In the genomic region with DNA sequence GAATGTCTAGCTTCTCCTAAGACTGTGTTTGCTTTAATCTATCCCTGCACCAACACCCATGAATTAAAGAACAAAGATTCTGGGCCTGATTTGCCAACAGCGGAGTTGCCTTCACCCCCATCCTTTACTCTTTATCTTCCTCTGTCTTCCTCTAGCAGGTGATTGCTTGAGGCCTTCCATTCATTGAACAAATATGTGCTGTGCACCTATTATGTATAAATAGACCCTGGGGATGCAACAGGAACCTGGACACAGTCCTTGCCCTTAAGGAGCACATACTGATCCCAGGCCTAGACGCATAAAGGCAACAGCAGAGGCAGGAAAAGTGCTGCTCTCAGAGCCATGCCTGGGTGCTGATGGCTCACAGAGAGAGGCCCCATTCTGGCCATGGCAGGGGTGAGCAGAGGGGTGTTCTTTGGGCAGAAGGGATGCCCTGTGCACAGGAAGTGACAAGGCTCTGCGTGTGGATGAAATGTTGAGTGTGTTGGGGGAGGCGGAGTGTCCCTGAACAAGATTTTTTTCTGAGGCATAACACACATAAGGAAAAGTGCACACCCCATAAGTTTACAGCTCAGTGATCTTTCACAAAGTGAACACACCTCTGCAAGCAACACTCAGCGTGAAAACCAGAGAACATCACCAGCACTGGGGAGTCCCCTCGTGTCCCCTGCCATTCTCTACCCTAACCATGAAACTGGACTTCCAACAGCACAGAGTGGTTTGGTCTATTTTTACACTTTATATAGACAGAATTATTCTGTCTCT, we compare ENCODE assay signal across 1 cellular context.
TF ChIP-seq lines count a peak whose summit lies in the region.

No MANE protein-coding gene starts in this region.

TF ChIP-seq in GM23338, 12 proteins besides CTCF, POLR2A, EP300 and RAD21 (continued from another document):
- TF ChIP-seq EZH2 (IDR thresholded peaks at IDR 0.05; ENCODE audit: low read depth, unreplicated experiment) (no peak), JUNB (IDR thresholded peaks at IDR 0.05; ENCODE audit: unreplicated experiment) (no peak)
- TF ChIP-seq, protein P1, sequence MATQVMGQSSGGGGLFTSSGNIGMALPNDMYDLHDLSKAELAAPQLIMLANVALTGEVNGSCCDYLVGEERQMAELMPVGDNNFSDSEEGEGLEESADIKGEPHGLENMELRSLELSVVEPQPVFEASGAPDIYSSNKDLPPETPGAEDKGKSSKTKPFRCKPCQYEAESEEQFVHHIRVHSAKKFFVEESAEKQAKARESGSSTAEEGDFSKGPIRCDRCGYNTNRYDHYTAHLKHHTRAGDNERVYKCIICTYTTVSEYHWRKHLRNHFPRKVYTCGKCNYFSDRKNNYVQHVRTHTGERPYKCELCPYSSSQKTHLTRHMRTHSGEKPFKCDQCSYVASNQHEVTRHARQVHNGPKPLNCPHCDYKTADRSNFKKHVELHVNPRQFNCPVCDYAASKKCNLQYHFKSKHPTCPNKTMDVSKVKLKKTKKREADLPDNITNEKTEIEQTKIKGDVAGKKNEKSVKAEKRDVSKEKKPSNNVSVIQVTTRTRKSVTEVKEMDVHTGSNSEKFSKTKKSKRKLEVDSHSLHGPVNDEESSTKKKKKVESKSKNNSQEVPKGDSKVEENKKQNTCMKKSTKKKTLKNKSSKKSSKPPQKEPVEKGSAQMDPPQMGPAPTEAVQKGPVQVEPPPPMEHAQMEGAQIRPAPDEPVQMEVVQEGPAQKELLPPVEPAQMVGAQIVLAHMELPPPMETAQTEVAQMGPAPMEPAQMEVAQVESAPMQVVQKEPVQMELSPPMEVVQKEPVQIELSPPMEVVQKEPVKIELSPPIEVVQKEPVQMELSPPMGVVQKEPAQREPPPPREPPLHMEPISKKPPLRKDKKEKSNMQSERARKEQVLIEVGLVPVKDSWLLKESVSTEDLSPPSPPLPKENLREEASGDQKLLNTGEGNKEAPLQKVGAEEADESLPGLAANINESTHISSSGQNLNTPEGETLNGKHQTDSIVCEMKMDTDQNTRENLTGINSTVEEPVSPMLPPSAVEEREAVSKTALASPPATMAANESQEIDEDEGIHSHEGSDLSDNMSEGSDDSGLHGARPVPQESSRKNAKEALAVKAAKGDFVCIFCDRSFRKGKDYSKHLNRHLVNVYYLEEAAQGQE (IDR thresholded peaks at IDR 0.05; ENCODE audit: unreplicated experiment), result no peak
